Comparison of ENCODE assay signal across 8 cellular contexts in the genomic region with DNA sequence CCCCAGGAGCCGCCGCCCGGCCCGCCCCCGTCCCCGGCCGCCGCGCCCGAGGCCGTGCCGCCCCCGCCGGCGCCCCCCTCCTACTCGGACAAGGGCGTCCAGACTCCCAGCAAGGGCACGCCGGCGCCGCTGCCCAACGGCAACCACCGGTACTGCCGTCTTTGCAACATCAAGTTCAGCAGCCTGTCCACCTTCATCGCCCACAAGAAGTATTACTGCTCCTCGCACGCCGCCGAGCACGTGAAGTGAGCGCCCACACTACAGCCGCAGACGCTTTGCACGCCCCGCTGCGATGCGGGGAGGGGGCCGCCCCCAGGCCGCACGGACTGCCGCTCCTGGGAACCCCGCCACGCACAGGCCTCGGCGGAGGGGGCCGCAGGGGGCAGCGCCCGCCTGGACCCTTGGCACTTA. TPM values are rescaled to one million over a fixed set of nuclear protein-coding genes. Genes with fewer than 3 reads are reported as not detected.
DNase-seq lines count a peak whose midpoint lies in the region; ATAC-seq and TF ChIP-seq lines count a peak whose summit lies in the region.

No MANE protein-coding gene starts in this region.

- H3K9me3 ChIP-seq in BE2C (no peaks in the 10 kb centered on the region), NT2/D1 (ENCODE audit: insufficient read depth, low read length) (no peaks in the 10 kb centered on the region), stomach (no peaks in the 10 kb centered on the region)

- H3K27ac ChIP-seq in brain microvascular endothelial cell (no peak overlapping the region), stomach (peak overlapping the region in 1 of 5 donors; percentile 42)

- H3K4me3 ChIP-seq in BE2C (ENCODE audit: low read depth, low read length) (no peak overlapping the region), NT2/D1 (ENCODE audit: insufficient read length, low read depth) (peak overlapping the region; percentile 79), brain microvascular endothelial cell (ENCODE audit: low read depth, low read length) (peak overlapping the region; percentile 43), stomach (peak overlapping the region; percentile 54 to 69 (median 61))

- TF ChIP-seq CTCF in BE2C (IDR thresholded peaks at IDR 0.05; ENCODE audit: low read depth, low read length) (no peak), brain microvascular endothelial cell (IDR thresholded peaks at IDR 0.05; ENCODE audit: low read depth, low read length, missing control alignments) (peak; percentile 19), stomach (IDR thresholded peaks at IDR 0.05) (no peak)

- 59 to 67% (median 59%) methylated on average over 33 to 48 of the region's 48 CpGs; no CpG with 5 or more reads in 1 of the 5 donors for WGBS in stomach, 5 donors

- intact Hi-C loops in stomach (cut with DNase I; ENCODE audit: low total_unique reads): no loop called here

- ATAC-seq in GM21360 (IDR thresholded peaks at IDR 0.05; ENCODE audit: unreplicated experiment) (peak; percentile 22), GM21526 (IDR thresholded peaks at IDR 0.05; ENCODE audit: low FRiP score, unreplicated experiment) (no peak)

- TF ChIP-seq POLR2A in stomach (IDR thresholded peaks at IDR 0.05): no peak

- H3K27me3 ChIP-seq in BE2C (peaks cover 15% of the 10 kb centered on the region), NT2/D1 (ENCODE audit: insufficient read depth, insufficient read length) (peaks cover 4% of the 10 kb centered on the region), brain microvascular endothelial cell (replicated peaks) (peaks cover 7% of the 10 kb centered on the region), stomach (peaks cover 0 to 22% (median 9%) of the 10 kb centered on the region in 3 donors)

- H3K4me1 ChIP-seq in BE2C (no peaks in the 10 kb centered on the region), NT2/D1 (ENCODE audit: insufficient read depth, insufficient read length) (peaks cover 44% of the 10 kb centered on the region), stomach (peaks cover 14 to 63% (median 30%) of the 10 kb centered on the region in 4 donors)

- in situ Hi-C loops in brain microvascular endothelial cell (cut with HindIII; ENCODE audit: low pct_ligation_motif_present, low sequenced_read_pairs): loop anchor here (25.0 kb wide), 1 partner anchor 97 kb away; no protein-coding TSS in a partner anchor

- H3K36me3 ChIP-seq in BE2C (no peaks in the 10 kb centered on the region; the same call in 1 of the 2 replicates), NT2/D1 (ENCODE audit: insufficient read depth, insufficient read length, low read length) (peaks cover 34% of the 10 kb centered on the region), brain microvascular endothelial cell (replicated peaks) (no peaks in the 10 kb centered on the region), stomach (peaks cover 4 to 51% (median 39%) of the 10 kb centered on the region in 4 donors)

- DNase-seq in BE2C (peak; percentile 5), NT2/D1 (ENCODE audit: low read depth, low spot score) (no peak), brain microvascular endothelial cell (peak; percentile 13), kidney tubule cell (ENCODE audit: low spot score) (peak; percentile 54), stomach (no peak), GF-D8 (lab: John Stamatoyannopoulos, UW) (no peak)

- no peak for TF ChIP-seq EP300 in stomach (IDR thresholded peaks at IDR 0.05)

- peak overlapping the region; percentile 86 for H3K9ac ChIP-seq in NT2/D1 (ENCODE audit: insufficient read length, low read depth)

RNA-seq across cellular contexts. Expression of a gene that starts 35.5 kb away (rescaled TPM):
- 108 TPM for polyA plus RNA-seq in BE2C (2012; ENCODE audit: insufficient read depth, insufficient read length, low read depth)
- total RNA-seq in stomach: 100 to 1,000 TPM in 1 of 5 donors, 10 to 100 TPM in 4; 15.5 to 312 (median 23.9) TPM
- 10 to 100 TPM; 16.1 to 20.2 (median 16.7) TPM for polyA plus RNA-seq in stomach

Comparison
In these comparisons a context has a peak if more than half of its experiments do, and no peak if none do; other contexts are left out.
1. DNase-seq: peak in BE2C (single experiment), brain microvascular endothelial cell (single experiment) and kidney tubule cell (single experiment); none in NT2/D1 (single experiment), stomach (single experiment) and GF-D8 (single experiment).